ENCODE assay signal across 11 cellular contexts in genomic region chr4:15913631-15913970, GRCh38. TPM values are rescaled to one million over a fixed set of nuclear protein-coding genes. Genes with fewer than 3 reads are reported as not detected.
A peak's percentile ranks its signal among the peaks of the same experiment; 100 is the strongest.
DNase-seq lines count a peak whose midpoint lies in the region; FAIRE-seq and TF ChIP-seq lines count a peak whose summit lies in the region.
"Had no signal": no experiment of that assay in that cellular context is flagged by ENCODE, and none has a peak within 500 bp of the region (broad histone marks: within the 10 kb centered on the region; RNA-seq: fewer than 3 reads in every experiment).

No MANE protein-coding gene starts in this region.

- H3K27me3 ChIP-seq in small intestine (ENCODE audit: control insufficient read depth in 2 of 2, insufficient read depth in 2 of 2, low read length in 2 of 2) = no peaks in the 10 kb centered on the region

- TF ChIP-seq CTCF in fibroblast of villous mesenchyme (IDR thresholded peaks at IDR 0.05; ENCODE audit: insufficient read depth, low read depth, low read length) = no peak

- DNase-seq in H54 (ENCODE audit: insufficient read length, low spot score) = peak; percentile 47
- DNase-seq in T1000 (lab: John Stamatoyannopoulos, UW) = peak; percentile 55
- DNase-seq in fibroblast of villous mesenchyme (ENCODE audit: low read depth) = peak; percentile 83
- peak; percentile 17 for DNase-seq in small intestine
- no peak for DNase-seq in DMS153 (lab: John Stamatoyannopoulos, UW)
- DNase-seq in activated gamma-delta T cell treated with Interleukin-2 at 50 U/mL for 16 hours = no peak
- DNase-seq in cardiac septum (ENCODE audit: low spot score) = no peak
- DNase-seq: naive B cell had no signal

- no peaks in the 10 kb centered on the region for H3K9me3 ChIP-seq in small intestine (ENCODE audit: control insufficient read depth, low read depth)

- WGBS in small intestine, 3 donors = 33 to 51% (median 43%) methylated on average over 2 of the region's 2 CpGs

- intact Hi-C loops in cardiac septum (cut with DNase I) = no loop called here

- no peak overlapping the region for H3K27ac ChIP-seq in small intestine (ENCODE audit: low read depth in 1 of 2, low read length in 1 of 2)

- H3K4me1 ChIP-seq in small intestine (ENCODE audit: control insufficient read depth in 2 of 2, insufficient read depth in 1 of 2, low read depth in 1 of 2, low read length in 1 of 2) = peaks cover 3 to 4% of the 10 kb centered on the region in 2 donors

- no peak for TF ChIP-seq POLR2A in H54 (IDR thresholded peaks at IDR 0.05; ENCODE audit: low read depth, low read length)

- FAIRE-seq in H54 (lab: Jason Lieb, UNC) (no peak), small intestine (lab: Jason Lieb, UNC) (no peak)
- FAIRE-seq: frontal cortex had no signal

- no peaks in the 10 kb centered on the region for H3K36me3 ChIP-seq in small intestine (ENCODE audit: control insufficient read depth in 2 of 2, insufficient read depth in 2 of 2, low read length in 2 of 2)

- H3K4me3 ChIP-seq in fibroblast of villous mesenchyme (ENCODE audit: low read depth, low read length) (no peak overlapping the region), small intestine (ENCODE audit: low read depth in 1 of 2, low read length in 2 of 2) (no peak overlapping the region)

RNA-seq across cellular contexts. Expression of gene FGFBP1, which starts 24.9 kb away (rescaled TPM):
- total RNA-seq in fibroblast of villous mesenchyme = not detected in 2 replicates
- 1 to 10 TPM in 2 of 3 donors, under 1 TPM in 1; 0.89 to 4.7 (median 1.6) TPM for polyA plus RNA-seq in small intestine
- not detected for total RNA-seq in cardiac septum
- total RNA-seq: frontal cortex, temporal lobe, WTC11 had no signal

RNA-seq across cellular contexts. Expression of gene FGFBP2, which starts 49.4 kb away (rescaled TPM):
- total RNA-seq in fibroblast of villous mesenchyme (not detected in 2 replicates), cardiac septum (2.6 TPM)
- polyA plus RNA-seq in small intestine = 1 to 10 TPM in 1 of 3 donors, not detected in 2; 3.8 TPM
- total RNA-seq: frontal cortex, temporal lobe had no signal

Comparison
In these comparisons a context has a peak if more than half of its experiments do, and no peak if none do; other contexts are left out.
1. DNase-seq: peak in H54 (single experiment), T1000 (single experiment), fibroblast of villous mesenchyme (single experiment) and small intestine (single experiment); none in DMS153 (single experiment), activated gamma-delta T cell treated with Interleukin-2 at 50 U/mL for 16 hours (single experiment) and cardiac septum (single experiment).